Comparison of ENCODE assay signal across 32 cellular contexts in the genomic region with DNA sequence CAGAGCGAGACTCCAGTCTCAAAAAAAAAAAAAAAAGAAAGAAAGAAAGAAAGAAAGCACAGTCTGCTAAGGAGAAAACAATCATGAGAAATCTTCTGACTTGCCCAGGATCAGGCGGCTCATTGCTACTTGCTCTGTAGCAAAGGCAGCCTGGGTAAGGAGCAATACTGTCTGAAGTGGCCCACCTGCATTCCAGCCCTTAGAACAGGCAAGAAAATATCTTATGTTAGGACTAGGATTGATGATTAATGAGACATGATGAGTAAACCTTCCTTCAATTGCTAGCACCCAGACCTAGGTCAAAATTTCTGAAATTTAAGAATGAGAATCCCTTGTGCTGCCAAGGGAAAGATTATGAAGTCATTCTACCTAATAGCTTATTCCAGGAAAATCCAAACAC.
"Had no signal": no experiment of that assay in that cellular context is flagged by ENCODE, and none has a peak within 500 bp of the region (broad histone marks: within the 10 kb centered on the region; RNA-seq: fewer than 3 reads in every experiment).

No MANE protein-coding gene starts in this region.

- H3K36me3 ChIP-seq: ascending aorta, breast epithelium, Peyer's patch, WERI-Rb-1 had no signal

- H3K4me1 ChIP-seq: ascending aorta, body of pancreas, breast epithelium, Peyer's patch had no signal

- H3K4me3 ChIP-seq: ascending aorta, body of pancreas, breast epithelium, Peyer's patch had no signal

- H3K27ac ChIP-seq: ascending aorta, body of pancreas, breast epithelium, KMS-11, Peyer's patch, WERI-Rb-1 had no signal

- H3K27me3 ChIP-seq: ascending aorta, body of pancreas, breast epithelium, Peyer's patch had no signal

- DNase-seq: activated CD4-positive, alpha-beta T cell treated with anti-CD3 and anti-CD28 coated beads, Interleukin-2, amount 10 ng/mL, durations not matched to agents 24 days and 14 days; activated CD4-positive, alpha-beta T cell treated with anti-CD3 and anti-CD28 coated beads, Interleukin-2, amount 50 U/mL, for 4 hours; activated CD8-positive, alpha-beta T cell treated with anti-CD3 and anti-CD28 coated beads for 36 hours; activated gamma-delta T cell; activated naive CD4-positive, alpha-beta T cell treated with Interleukin-2 at 50 U/mL for 16 hours; activated naive CD8-positive, alpha-beta T cell treated with anti-CD3 and anti-CD28 coated beads, Interleukin-2, amount 10 ng/mL, durations not matched to agents 7 days and 5 days; activated T-cell treated with anti-CD3 and anti-CD28 coated beads, Interleukin-2, amount 50 U/mL, for 1 hour; amygdala; body of pancreas; caudate nucleus; MM.1S; MV-4-11; NCI-H1092; NCI-H1417; NCI-H146; NCI-H187; NCI-H2081; NCI-H345; NCI-H524 treated with DMSO at 0.1 percent for 48 hours; NCI-H748 treated with DMSO at 0.1 percent for 48 hours; NK-92 treated with Interleukin-12 subunit alpha and Interleukin-12 subunit beta, amount 100 ng/mL, for 24 hours; PC-3; Peyer's patch; RPMI8226; SW 1271; T-helper 1 cell; T-helper 2 cell; T-helper 9 cell; WERI-Rb-1 had no signal

- H3K9ac ChIP-seq: KMS-11 had no signal

- H3K4me2 ChIP-seq: KMS-11 had no signal

- H3K9me3 ChIP-seq: ascending aorta, body of pancreas, breast epithelium, Peyer's patch had no signal
